Comparison of ENCODE assay signal across 18 cellular contexts in genomic region chr15:38504680-38505467, GRCh38. TPM values are rescaled to one million over a fixed set of nuclear protein-coding genes. Genes with fewer than 3 reads are reported as not detected.
DNase-seq lines count a peak whose midpoint lies in the region; ATAC-seq and TF ChIP-seq lines count a peak whose summit lies in the region.
"Had no signal": no experiment of that assay in that cellular context is flagged by ENCODE, and none has a peak within 500 bp of the region (broad histone marks: within the 10 kb centered on the region; RNA-seq: fewer than 3 reads in every experiment).

No MANE protein-coding gene starts in this region.

- peaks cover 79 to 94% of the 10 kb centered on the region in 2 donors for H3K36me3 Mint-ChIP-seq in CD4-positive, alpha-beta memory T cell
- H3K36me3 Mint-ChIP-seq in activated T-helper 17 cell treated with anti-CD3 and anti-CD28 coated beads, Interleukin-2, amount 50 U/mL, for 72 hours (ENCODE audit: low read depth), result peaks cover 100% of the 10 kb centered on the region
- peaks cover 48% of the 10 kb centered on the region for H3K36me3 Mint-ChIP-seq in stimulated activated memory B cell treated with anti-CD40 and anti-IgM and Interleukin-4, amounts not matched to agents 10 μg/mL and 1 μg/mL and 100 μg/mL, for 72 hours

- no peaks in the 10 kb centered on the region for H3K9me3 ChIP-seq in CD4-positive, alpha-beta memory T cell (ENCODE audit: control insufficient read depth in 1 of 2, low read length in 2 of 2)
- H3K9me3 ChIP-seq: adrenal gland, testis had no signal

- TF ChIP-seq CTCF in GM20000 (IDR thresholded peaks at IDR 0.05; ENCODE audit: extremely low read depth, missing control alignments), result no peak
- TF ChIP-seq CTCF in foreskin fibroblast (IDR thresholded peaks at IDR 0.05; ENCODE audit: low read depth, low read length), result no peak

- no peak for DNase-seq in activated CD4-positive, CD25-positive, alpha-beta regulatory T cell (lab: John Stamatoyannopoulos, UW)
- no peak for DNase-seq in CD4-positive, alpha-beta memory T cell
- peak; percentile 9 for DNase-seq in myocyte (ENCODE audit: low read depth)
- DNase-seq in GM20000 (ENCODE audit: low spot score), result no peak
- no peak for DNase-seq in foreskin fibroblast
- DNase-seq: adrenal gland; central memory CD4-positive, alpha-beta T cell; DMS153; NCI-H1930; stimulated activated CD4-positive, alpha-beta T cell treated with anti-CD3 and anti-CD28 coated beads, Interleukin-4, amount 100 ng/mL, for 4 hours; SW 1271; testis; WERI-Rb-1 had no signal

- CTCF ChIA-PET in CD4-positive, alpha-beta memory T cell (lab: Charles Lee; ENCODE audit: partially characterized antibody), result interaction anchor here (0.9 to 4.6 kb wide), 12 partner anchors 7 to 194 kb away, joined by 3 to 31 read pairs (median 6); partner anchors contain the start of gene RASGRP1

- H3K36me3 ChIP-seq in CD4-positive, alpha-beta memory T cell (ENCODE audit: insufficient read depth, low read length), result peaks cover 86% of the 10 kb centered on the region
- H3K36me3 ChIP-seq: adrenal gland, WERI-Rb-1 had no signal

- no peak overlapping the region for H3K4me3 ChIP-seq in CD4-positive, alpha-beta memory T cell (ENCODE audit: low read length in 2 of 2)
- no peak overlapping the region for H3K4me3 ChIP-seq in foreskin fibroblast (ENCODE audit: low read depth in 1 of 2, low read length in 2 of 2)
- H3K4me3 ChIP-seq: adrenal gland, testis had no signal

- peak overlapping the region in 6 of 7 donors; percentile 38 to 89 (median 59) for H3K27ac Mint-ChIP-seq in CD4-positive, alpha-beta memory T cell
- H3K27ac Mint-ChIP-seq in activated T-helper 17 cell treated with anti-CD3 and anti-CD28 coated beads, Interleukin-2, amount 50 U/mL, for 72 hours, result peak overlapping the region; percentile 89
- H3K27ac Mint-ChIP-seq in stimulated activated memory B cell treated with anti-CD40 and anti-IgM and Interleukin-4, amounts not matched to agents 10 μg/mL and 1 μg/mL and 100 μg/mL, for 72 hours, result no peak overlapping the region

- H3K27me3 Mint-ChIP-seq in CD4-positive, alpha-beta memory T cell, result no peaks in the 10 kb centered on the region
- no peaks in the 10 kb centered on the region for H3K27me3 Mint-ChIP-seq in activated T-helper 17 cell treated with anti-CD3 and anti-CD28 coated beads, Interleukin-2, amount 50 U/mL, for 72 hours
- H3K27me3 Mint-ChIP-seq in stimulated activated memory B cell treated with anti-CD40 and anti-IgM and Interleukin-4, amounts not matched to agents 10 μg/mL and 1 μg/mL and 100 μg/mL, for 72 hours, result no peaks in the 10 kb centered on the region

- peaks cover 3% of the 10 kb centered on the region for H3K4me1 ChIP-seq in CD4-positive, alpha-beta memory T cell (ENCODE audit: insufficient read depth, low read length)
- H3K4me1 ChIP-seq: adrenal gland, parathyroid adenoma, testis had no signal

- peak; percentile 63 to 65 for ATAC-seq in activated CD4-positive, CD25-positive, alpha-beta regulatory T cell treated with anti-CD3 and anti-CD28 coated beads, Interleukin-2, amount 50 U/mL, for 24 hours
- peak; percentile 55 for ATAC-seq in activated T-helper 17 cell treated with anti-CD3 and anti-CD28 coated beads, Interleukin-2, amount 50 U/mL, for 72 hours (replicated peaks)
- no peak for ATAC-seq in stimulated activated memory B cell treated with anti-CD40 and anti-IgM and Interleukin-4, amounts not matched to agents 10 μg/mL and 1 μg/mL and 100 μg/mL, for 72 hours
- ATAC-seq: left lobe of liver had no signal

- peaks cover 2 to 15% (median 7%) of the 10 kb centered on the region in 4 donors for H3K4me1 Mint-ChIP-seq in CD4-positive, alpha-beta memory T cell
- peaks cover 38% of the 10 kb centered on the region for H3K4me1 Mint-ChIP-seq in activated T-helper 17 cell treated with anti-CD3 and anti-CD28 coated beads, Interleukin-2, amount 50 U/mL, for 72 hours
- H3K4me1 Mint-ChIP-seq in stimulated activated memory B cell treated with anti-CD40 and anti-IgM and Interleukin-4, amounts not matched to agents 10 μg/mL and 1 μg/mL and 100 μg/mL, for 72 hours, result no peaks in the 10 kb centered on the region

- POLR2A ChIA-PET in CD4-positive, alpha-beta memory T cell (lab: Charles Lee; ENCODE audit: partially characterized antibody), result interaction anchor here (0.7 to 1.6 kb wide), 5 partner anchors 9 to 186 kb away, joined by 3 to 5 read pairs (median 3); no protein-coding TSS in a partner anchor

- intact Hi-C loops in CD4-positive, alpha-beta memory T cell (cut with micrococcal nuclease), result no loop called here

- H3K4me3 Mint-ChIP-seq in CD4-positive, alpha-beta memory T cell, result no peak overlapping the region
- peak overlapping the region; percentile 3 for H3K4me3 Mint-ChIP-seq in activated T-helper 17 cell treated with anti-CD3 and anti-CD28 coated beads, Interleukin-2, amount 50 U/mL, for 72 hours
- H3K4me3 Mint-ChIP-seq in stimulated activated memory B cell treated with anti-CD40 and anti-IgM and Interleukin-4, amounts not matched to agents 10 μg/mL and 1 μg/mL and 100 μg/mL, for 72 hours, result no peak overlapping the region

- H3K27ac ChIP-seq in CD4-positive, alpha-beta memory T cell (ENCODE audit: low read depth, low read length), result no peak overlapping the region
- H3K27ac ChIP-seq: adrenal gland, parathyroid adenoma, testis, WERI-Rb-1 had no signal

- H3K9me3 Mint-ChIP-seq in CD4-positive, alpha-beta memory T cell, result no peaks in the 10 kb centered on the region
- H3K9me3 Mint-ChIP-seq in activated T-helper 17 cell treated with anti-CD3 and anti-CD28 coated beads, Interleukin-2, amount 50 U/mL, for 72 hours, result no peaks in the 10 kb centered on the region
- H3K9me3 Mint-ChIP-seq in stimulated activated memory B cell treated with anti-CD40 and anti-IgM and Interleukin-4, amounts not matched to agents 10 μg/mL and 1 μg/mL and 100 μg/mL, for 72 hours, result no peaks in the 10 kb centered on the region

- H3K27me3 ChIP-seq in CD4-positive, alpha-beta memory T cell (ENCODE audit: insufficient read depth, low read length), result no peaks in the 10 kb centered on the region
- H3K27me3 ChIP-seq: adrenal gland, testis had no signal

RNA-seq across cellular contexts. Expression of gene FAM98B, which starts 50.9 kb away (rescaled TPM):
- 10 to 100 TPM; 22.0 to 26.3 TPM for total RNA-seq in CD4-positive, alpha-beta memory T cell
- polyA plus RNA-seq in CD4-positive, alpha-beta memory T cell, result 1 to 10 TPM; 3.3 TPM
- 10 to 100 TPM; 28.5 to 44.5 TPM for total RNA-seq in activated T-helper 17 cell treated with anti-CD3 and anti-CD28 coated beads, Interleukin-2, amount 50 U/mL, for 72 hours
- 4.7 and 6.6 TPM in 2 replicates for total RNA-seq in myocyte
- polyA plus RNA-seq in myocyte (2012), result 7.8 TPM

RNA-seq across cellular contexts. Expression of gene RASGRP1, which starts 59.7 kb away (rescaled TPM):
- 100 to 1,000 TPM; 123 to 125 TPM for total RNA-seq in CD4-positive, alpha-beta memory T cell
- polyA plus RNA-seq in CD4-positive, alpha-beta memory T cell, result 10 to 100 TPM; 47.8 to 85.9 TPM
- total RNA-seq in activated T-helper 17 cell treated with anti-CD3 and anti-CD28 coated beads, Interleukin-2, amount 50 U/mL, for 72 hours, result 100 to 1,000 TPM; 118 to 164 TPM
- total RNA-seq in myocyte, result 0.05 and 0.27 TPM in 2 replicates
- polyA plus RNA-seq in myocyte (2012), result 0.05 TPM

Comparison
In these comparisons a context has a peak if more than half of its experiments do, and no peak if none do; other contexts are left out.
1. RNA of gene RASGRP1, which starts 59.7 kb away (total RNA-seq): 118 to 164 TPM in activated T-helper 17 cell treated with anti-CD3 and anti-CD28 coated beads, Interleukin-2, amount 50 U/mL, for 72 hours and 123 to 125 TPM in CD4-positive, alpha-beta memory T cell; 0.05 to 0.27 TPM in myocyte; every median in the first group is over 10 times any median in the second.